In genomic region chr2:157840568-157841156, GRCh38 we compare ENCODE assay signal across 1 cellular context.
TF ChIP-seq lines count a peak whose summit lies in the region.

No MANE protein-coding gene starts in this region.

TF ChIP-seq in H1, 55 proteins besides CTCF, POLR2A, EP300 and RAD21 (continued from another document):
- TF ChIP-seq HDAC2 (IDR thresholded peaks at IDR 0.05; ENCODE audit: borderline replicate concordance in 1 of 2, low read depth in 2 of 2, low read length in 2 of 2), result no peak
- no peak for TF ChIP-seq HDAC6 (IDR thresholded peaks at IDR 0.05; ENCODE audit: low read depth, low read length)
- no peak for TF ChIP-seq JUND (IDR thresholded peaks at IDR 0.05; ENCODE audit: low read length)
- TF ChIP-seq SRF (IDR thresholded peaks at IDR 0.05; ENCODE audit: low read depth, low read length), result no peak
- no peak for TF ChIP-seq EZH2 (IDR thresholded peaks at IDR 0.05; ENCODE audit: low read depth, low read length, severe bottlenecking)
- no peak for TF ChIP-seq KDM1A (IDR thresholded peaks at IDR 0.05; ENCODE audit: borderline replicate concordance, low read length)
